ENCODE assay signal across 1 cellular context in the genomic region with DNA sequence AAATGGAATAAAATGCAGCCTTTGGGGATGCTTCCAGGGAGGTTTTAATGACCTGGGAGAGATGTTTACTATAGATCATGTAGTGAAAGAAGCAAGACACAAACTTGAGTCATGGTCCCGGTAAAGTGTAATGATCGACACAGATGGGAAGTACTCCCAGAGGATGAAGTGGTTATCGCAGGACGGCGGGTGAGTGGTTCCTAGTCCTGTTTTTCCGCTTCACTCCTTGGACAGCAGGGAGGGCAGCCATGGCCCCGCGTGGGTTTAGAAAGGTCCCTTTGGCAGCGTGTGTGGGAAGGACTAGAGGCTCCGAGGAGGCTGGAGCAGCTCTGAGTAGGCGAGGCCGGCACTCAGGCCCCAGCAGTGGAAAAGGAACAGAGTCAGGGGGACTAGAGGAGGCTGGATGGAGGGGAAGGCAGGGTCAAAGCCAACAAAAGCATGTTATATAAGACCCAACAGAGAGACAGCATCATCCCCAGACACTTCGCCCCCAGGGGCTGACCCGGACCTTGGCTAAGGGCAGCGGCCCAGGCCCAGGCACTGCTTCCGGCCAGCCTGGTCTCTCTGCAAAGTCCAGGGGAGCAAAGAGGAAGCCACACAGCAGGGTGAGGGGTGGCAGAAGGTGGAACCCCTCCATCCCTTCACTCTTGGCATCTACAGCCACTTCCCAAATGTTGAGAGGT.
TF ChIP-seq lines count a peak whose summit lies in the region.

No MANE protein-coding gene starts in this region.

TF ChIP-seq in IMR-90, 13 proteins besides CTCF, POLR2A, EP300 and RAD21 (continued from another document):
- TF ChIP-seq, protein P1, sequence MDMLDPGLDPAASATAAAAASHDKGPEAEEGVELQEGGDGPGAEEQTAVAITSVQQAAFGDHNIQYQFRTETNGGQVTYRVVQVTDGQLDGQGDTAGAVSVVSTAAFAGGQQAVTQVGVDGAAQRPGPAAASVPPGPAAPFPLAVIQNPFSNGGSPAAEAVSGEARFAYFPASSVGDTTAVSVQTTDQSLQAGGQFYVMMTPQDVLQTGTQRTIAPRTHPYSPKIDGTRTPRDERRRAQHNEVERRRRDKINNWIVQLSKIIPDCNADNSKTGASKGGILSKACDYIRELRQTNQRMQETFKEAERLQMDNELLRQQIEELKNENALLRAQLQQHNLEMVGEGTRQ (IDR thresholded peaks at IDR 0.05; ENCODE audit: low read depth, low read length), result no peak
- TF ChIP-seq RFX5 (IDR thresholded peaks at IDR 0.05; ENCODE audit: low read depth, low read length) (no peak), BHLHE40 (IDR thresholded peaks at IDR 0.05; ENCODE audit: low read depth, low read length) (no peak), FOS (IDR thresholded peaks at IDR 0.05; ENCODE audit: low read depth, low read length) (peak; percentile 41; the same call in 1 of the 2 replicates), MAZ (IDR thresholded peaks at IDR 0.05; ENCODE audit: borderline replicate concordance, low read depth, low read length) (0 out of 2 replicates have a peak, but pooled peaks have one; percentile 8), MXI1 (IDR thresholded peaks at IDR 0.05; ENCODE audit: borderline replicate concordance, low read depth, low read length) (peak; percentile 16; the same call in 1 of the 2 replicates), SMC3 (IDR thresholded peaks at IDR 0.05; ENCODE audit: low read depth, low read length) (peak; percentile 24; the same call in 1 of the 2 replicates), MAFK (IDR thresholded peaks at IDR 0.05; ENCODE audit: low read depth, low read length) (no peak), RCOR1 (IDR thresholded peaks at IDR 0.05; ENCODE audit: insufficient replicate concordance, low read length) (no peak)
- TF ChIP-seq, protein P2, sequence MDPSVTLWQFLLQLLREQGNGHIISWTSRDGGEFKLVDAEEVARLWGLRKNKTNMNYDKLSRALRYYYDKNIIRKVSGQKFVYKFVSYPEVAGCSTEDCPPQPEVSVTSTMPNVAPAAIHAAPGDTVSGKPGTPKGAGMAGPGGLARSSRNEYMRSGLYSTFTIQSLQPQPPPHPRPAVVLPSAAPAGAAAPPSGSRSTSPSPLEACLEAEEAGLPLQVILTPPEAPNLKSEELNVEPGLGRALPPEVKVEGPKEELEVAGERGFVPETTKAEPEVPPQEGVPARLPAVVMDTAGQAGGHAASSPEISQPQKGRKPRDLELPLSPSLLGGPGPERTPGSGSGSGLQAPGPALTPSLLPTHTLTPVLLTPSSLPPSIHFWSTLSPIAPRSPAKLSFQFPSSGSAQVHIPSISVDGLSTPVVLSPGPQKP (IDR thresholded peaks at IDR 0.05; ENCODE audit: borderline replicate concordance, low read depth, low read length), result no peak
TF ChIP-seq in IMR-90: peak in this region for 4.
